18 cellular contexts compared by ENCODE assay signal in the genomic region with DNA sequence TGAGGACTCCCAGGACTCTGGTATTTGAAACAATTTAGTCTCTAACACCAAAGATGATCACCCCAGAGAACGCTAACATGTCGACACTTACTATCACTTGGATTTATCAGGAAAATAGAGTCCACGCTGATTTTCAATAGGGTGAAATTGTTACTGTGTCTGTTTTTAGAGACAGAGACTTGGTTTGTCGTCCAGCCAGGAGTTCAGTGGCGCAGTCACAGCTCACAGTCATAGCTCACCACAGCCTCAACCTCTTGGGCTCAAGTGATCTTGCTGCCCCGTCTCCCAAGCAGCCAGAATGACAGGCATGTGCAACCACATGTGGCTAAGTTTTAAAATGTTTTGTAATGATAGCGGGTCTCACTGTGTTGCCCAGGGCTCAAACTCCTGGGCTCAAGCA. TPM values are rescaled to one million over a fixed set of nuclear protein-coding genes. Genes with fewer than 3 reads are reported as not detected.
DNase-seq lines count a peak whose midpoint lies in the region; ATAC-seq, FAIRE-seq and TF ChIP-seq lines count a peak whose summit lies in the region.
"Had no signal": no experiment of that assay in that cellular context is flagged by ENCODE, and none has a peak within 500 bp of the region (broad histone marks: within the 10 kb centered on the region; RNA-seq: fewer than 3 reads in every experiment).

No MANE protein-coding gene starts in this region.

- no CpG with 5 or more reads among the region's 7 CpGs for WGBS in trophoblast cell (ENCODE audit: extremely low coverage, insufficient coverage, insufficient read length)
- WGBS in pancreas, 2 donors, result 80 to 88% methylated on average over 7 of the region's 7 CpGs

- no peaks in the 10 kb centered on the region for H3K27me3 Mint-ChIP-seq in CD4-positive, CD25-positive, alpha-beta regulatory T cell
- no peaks in the 10 kb centered on the region for H3K27me3 Mint-ChIP-seq in central memory CD8-positive, alpha-beta T cell
- H3K27me3 Mint-ChIP-seq: activated CD4-positive, alpha-beta T cell treated with anti-CD3 and anti-CD28 coated beads, Interleukin-2, amount 10 ng/mL, durations not matched to agents 7 days and 5 days had no signal

- H3K27ac Mint-ChIP-seq in CD4-positive, CD25-positive, alpha-beta regulatory T cell, result peak overlapping the region in 2 of 3 donors; percentile 26 to 44
- peak overlapping the region; percentile 64 for H3K27ac Mint-ChIP-seq in central memory CD8-positive, alpha-beta T cell (ENCODE audit: low read depth)

- intact Hi-C loops in left lung (cut with DNase I), result no loop called here
- intact Hi-C loops in pancreas (cut with DNase I), result no loop called here

- POLR2A ChIA-PET in HEK293 (lab: Yijun Ruan, JAX), result interaction anchor here (1.1 kb wide), 1 partner anchor 62 kb away, joined by 8 read pairs; no protein-coding TSS in a partner anchor

- peak overlapping the region; percentile 15 to 82 (median 51) for H3K4me3 Mint-ChIP-seq in CD4-positive, CD25-positive, alpha-beta regulatory T cell
- H3K4me3 Mint-ChIP-seq in central memory CD8-positive, alpha-beta T cell, result no peak overlapping the region
- H3K4me3 Mint-ChIP-seq: activated CD4-positive, alpha-beta T cell treated with anti-CD3 and anti-CD28 coated beads, Interleukin-2, amount 10 ng/mL, durations not matched to agents 7 days and 5 days had no signal

- no peaks in the 10 kb centered on the region for H3K27me3 ChIP-seq in CD4-positive, CD25-positive, alpha-beta regulatory T cell (ENCODE audit: control insufficient read depth, insufficient read depth, low read length)
- H3K27me3 ChIP-seq in trophoblast cell (ENCODE audit: insufficient read depth, low read length) (no peaks in the 10 kb centered on the region), left lung (no peaks in the 10 kb centered on the region), pancreas (no peaks in the 10 kb centered on the region)
- H3K27me3 ChIP-seq: ascending aorta, heart left ventricle had no signal

- ATAC-seq in CD4-positive, CD25-positive, alpha-beta regulatory T cell (ENCODE audit: low read depth in 2 of 2), result no peak
- ATAC-seq in central memory CD8-positive, alpha-beta T cell (replicated peaks; ENCODE audit: extremely low read depth, poor library complexity, severe bottlenecking), result no peak
- no peak for ATAC-seq in left lung
- no peak for ATAC-seq in HG03139 (IDR thresholded peaks at IDR 0.05; ENCODE audit: unreplicated experiment)
- ATAC-seq in pancreas, result no peak
- ATAC-seq: heart left ventricle, lower lobe of right lung had no signal

- peak overlapping the region; percentile 53 for H3K4ac ChIP-seq in trophoblast cell (ENCODE audit: low read depth, low read length)

- H3K27ac ChIP-seq in CD4-positive, CD25-positive, alpha-beta regulatory T cell (ENCODE audit: insufficient read depth, low read length, poor library complexity, severe bottlenecking), result no peak overlapping the region
- H3K27ac ChIP-seq in HEK293 (ENCODE audit: extremely low read depth, low read depth, low read length) (no peak overlapping the region), trophoblast cell (ENCODE audit: low read depth, low read length) (no peak overlapping the region), left lung (no peak overlapping the region), pancreas (no peak overlapping the region)
- H3K27ac ChIP-seq: ascending aorta, GM23248, heart left ventricle, KMS-11, lower lobe of right lung, thoracic aorta had no signal

- FAIRE-seq in D721Med (lab: Jason Lieb, UNC), result no peak
- FAIRE-seq in pancreas (lab: Jason Lieb, UNC), result no peak

- H3K9me3 ChIP-seq in CD4-positive, CD25-positive, alpha-beta regulatory T cell (ENCODE audit: control insufficient read depth in 2 of 2, low read length in 2 of 2), result no peaks in the 10 kb centered on the region
- no peaks in the 10 kb centered on the region for H3K9me3 ChIP-seq in HEK293 (ENCODE audit: control insufficient read depth, insufficient read depth, low read depth, low read length)
- H3K9me3 ChIP-seq in trophoblast cell (ENCODE audit: insufficient read depth, low read depth, low read length), result no peaks in the 10 kb centered on the region
- no peaks in the 10 kb centered on the region for H3K9me3 ChIP-seq in left lung
- H3K9me3 ChIP-seq in pancreas, result no peaks in the 10 kb centered on the region
- H3K9me3 ChIP-seq: ascending aorta, heart left ventricle, lower lobe of right lung, thoracic aorta had no signal

- peaks cover 34% of the 10 kb centered on the region for H3K79me2 ChIP-seq in trophoblast cell (ENCODE audit: control insufficient read depth, insufficient read depth, low read length, poor library complexity)

- no peak overlapping the region for H2BK120ac ChIP-seq in trophoblast cell (ENCODE audit: insufficient read depth, low read length, poor library complexity)

- peaks cover 21% of the 10 kb centered on the region for H3K36me3 Mint-ChIP-seq in CD4-positive, CD25-positive, alpha-beta regulatory T cell
- H3K36me3 Mint-ChIP-seq in central memory CD8-positive, alpha-beta T cell (ENCODE audit: insufficient read depth), result peaks cover 55% of the 10 kb centered on the region

- H3K4me3 ChIP-seq in CD4-positive, CD25-positive, alpha-beta regulatory T cell (ENCODE audit: low read depth, low read length), result no peak overlapping the region
- no peak overlapping the region for H3K4me3 ChIP-seq in HEK293 (ENCODE audit: low read depth, low read length)
- no peak overlapping the region for H3K4me3 ChIP-seq in trophoblast cell (ENCODE audit: low read depth, low read length)
- H3K4me3 ChIP-seq in left lung, result no peak overlapping the region
- H3K4me3 ChIP-seq in pancreas, result no peak overlapping the region
- H3K4me3 ChIP-seq: ascending aorta, GM23248, heart left ventricle, lower lobe of right lung, thoracic aorta had no signal

- H4K8ac ChIP-seq in trophoblast cell (ENCODE audit: low read depth, low read length), result no peak overlapping the region

- H3K4me1 Mint-ChIP-seq in CD4-positive, CD25-positive, alpha-beta regulatory T cell, result peaks cover 19 to 66% (median 32%) of the 10 kb centered on the region in 4 donors
- peaks cover 34% of the 10 kb centered on the region for H3K4me1 Mint-ChIP-seq in central memory CD8-positive, alpha-beta T cell

- H3K9ac ChIP-seq in trophoblast cell (ENCODE audit: low read length), result no peak overlapping the region
- H3K9ac ChIP-seq: GM23248, KMS-11 had no signal

- no peak overlapping the region for H4K12ac ChIP-seq in trophoblast cell (ENCODE audit: low read depth, low read length)

- no peak for TF ChIP-seq CTCF in HEK293 (tag by site-specific recombination; IDR thresholded peaks at IDR 0.05)
- no peak for TF ChIP-seq CTCF in left lung (IDR thresholded peaks at IDR 0.05)
- TF ChIP-seq CTCF in D721Med (IDR thresholded peaks at IDR 0.05; ENCODE audit: insufficient read depth, missing control alignments), result no peak
- no peak for TF ChIP-seq CTCF in pancreas (IDR thresholded peaks at IDR 0.05)

- no peak overlapping the region for H3K14ac ChIP-seq in trophoblast cell (ENCODE audit: low read length)

- no peak overlapping the region for H2AK5ac ChIP-seq in trophoblast cell (ENCODE audit: low read length)

- peaks cover 41% of the 10 kb centered on the region for H3K4me1 ChIP-seq in CD4-positive, CD25-positive, alpha-beta regulatory T cell (ENCODE audit: control insufficient read depth, insufficient read depth, low read length, poor library complexity, severe bottlenecking)
- no peaks in the 10 kb centered on the region for H3K4me1 ChIP-seq in HEK293 (ENCODE audit: control insufficient read depth, insufficient read depth, low read length)
- H3K4me1 ChIP-seq in trophoblast cell (ENCODE audit: control insufficient read depth in 1 of 2, insufficient read depth in 2 of 2, low read length in 2 of 2), result peaks cover 0 to 3% of the 10 kb centered on the region in 2 experiments
- peaks cover 2 to 68% of the 10 kb centered on the region in 2 donors for H3K4me1 ChIP-seq in left lung
- peaks cover 0 to 16% (median 0%) of the 10 kb centered on the region in 3 donors for H3K4me1 ChIP-seq in pancreas

- H3K4me2 ChIP-seq in trophoblast cell (ENCODE audit: low read length), result no peak overlapping the region
- H3K4me2 ChIP-seq: KMS-11 had no signal

- H3K36me3 ChIP-seq in CD4-positive, CD25-positive, alpha-beta regulatory T cell (ENCODE audit: control insufficient read depth, insufficient read depth, low read length), result peaks cover 25% of the 10 kb centered on the region
- H3K36me3 ChIP-seq in HEK293 (ENCODE audit: control insufficient read depth in 2 of 2, insufficient read depth in 1 of 2, low read length in 2 of 2) (peaks cover 13 to 56% of the 10 kb centered on the region in 2 experiments; a peak in 2 of 3 replicates), trophoblast cell (ENCODE audit: control insufficient read depth in 1 of 2, insufficient read depth in 2 of 2, low read length in 2 of 2) (peaks cover 25 to 26% of the 10 kb centered on the region in 2 experiments), left lung (peaks cover 5 to 70% of the 10 kb centered on the region in 2 donors), pancreas (peaks cover 0 to 5% (median under 1%) of the 10 kb centered on the region in 3 donors)

- H3K18ac ChIP-seq in trophoblast cell (ENCODE audit: low read length), result no peak overlapping the region

- no peak overlapping the region for H2AFZ ChIP-seq in trophoblast cell (ENCODE audit: insufficient read depth, low read length, poor library complexity)
- H2AFZ ChIP-seq: GM23248 had no signal

- H2BK12ac ChIP-seq in trophoblast cell (ENCODE audit: low read length), result no peak overlapping the region

- no peak for DNase-seq in CD4-positive, CD25-positive, alpha-beta regulatory T cell
- DNase-seq in central memory CD8-positive, alpha-beta T cell (ENCODE audit: low spot score in 2 of 2), result no peak
- DNase-seq in trophoblast cell (no peak), left lung (no peak), D721Med (ENCODE audit: insufficient read length, low spot score) (no peak), pancreas (no peak)
- DNase-seq: activated CD4-positive, alpha-beta T cell treated with anti-CD3 and anti-CD28 coated beads, Interleukin-2, amount 10 ng/mL, durations not matched to agents 7 days and 5 days; activated naive CD4-positive, alpha-beta T cell treated with Interleukin-2 at 50 U/mL for 16 hours; GM23248; heart left ventricle; lower lobe of right lung; NCI-H1092; NCI-H510A had no signal

- no peak overlapping the region for H3K23ac ChIP-seq in trophoblast cell (ENCODE audit: low read length)

- no peak overlapping the region for H4K91ac ChIP-seq in trophoblast cell (ENCODE audit: low read depth, low read length)

- H3K9me3 Mint-ChIP-seq in CD4-positive, CD25-positive, alpha-beta regulatory T cell, result peaks cover 0 to 3% (median 0%) of the 10 kb centered on the region in 7 donors
- H3K9me3 Mint-ChIP-seq in central memory CD8-positive, alpha-beta T cell, result no peaks in the 10 kb centered on the region
- H3K9me3 Mint-ChIP-seq: activated CD4-positive, alpha-beta T cell treated with anti-CD3 and anti-CD28 coated beads, Interleukin-2, amount 10 ng/mL, durations not matched to agents 7 days and 5 days had no signal

- CTCF ChIA-PET in HEK293 (lab: Yijun Ruan, JAX), result no interaction called here

- peaks cover 4% of the 10 kb centered on the region for H3K79me1 ChIP-seq in trophoblast cell (ENCODE audit: low read length)

- H2BK5ac ChIP-seq in trophoblast cell (ENCODE audit: low read depth, low read length, poor library complexity), result no peak overlapping the region

RNA-seq across cellular contexts. Expression of a gene that starts 5.3 kb away (rescaled TPM):
- total RNA-seq in CD4-positive, CD25-positive, alpha-beta regulatory T cell, result 104 TPM
- 100 to 1,000 TPM; 185 to 279 (median 217) TPM for polyA plus RNA-seq in CD4-positive, CD25-positive, alpha-beta regulatory T cell
- polyA plus RNA-seq in trophoblast cell (2013), result 206 and 207 TPM in 2 replicates
- total RNA-seq in left lung (100 to 1,000 TPM; 120 to 141 TPM), pancreas (10 to 100 TPM; 49.2 to 63.2 (median 54.4) TPM)
- 10 to 100 TPM; 57.9 to 74.3 TPM for polyA plus RNA-seq in pancreas

RNA-seq across cellular contexts. Expression of a gene that starts 28.9 kb away (rescaled TPM):
- total RNA-seq in CD4-positive, CD25-positive, alpha-beta regulatory T cell, result not detected
- polyA plus RNA-seq in CD4-positive, CD25-positive, alpha-beta regulatory T cell, result not detected
- polyA plus RNA-seq in trophoblast cell (2013), result 1.5 and 1.7 TPM in 2 replicates
- 1 to 10 TPM; 2.6 to 3.5 TPM for total RNA-seq in left lung
- 1 to 10 TPM in 1 of 6 donors, under 1 TPM in 4, not detected in 1; 0.22 to 1.0 (median 0.49) TPM for total RNA-seq in pancreas
- 1 to 10 TPM; 2.5 to 3.6 TPM for polyA plus RNA-seq in pancreas
- total RNA-seq: ascending aorta had no signal

RNA-seq across cellular contexts. Expression of a gene that starts 30.6 kb away (rescaled TPM):
- total RNA-seq in CD4-positive, CD25-positive, alpha-beta regulatory T cell, result 0.96 TPM
- under 1 TPM; 0.21 to 0.37 (median 0.29) TPM for polyA plus RNA-seq in CD4-positive, CD25-positive, alpha-beta regulatory T cell
- 3.3 and 3.4 TPM in 2 replicates for polyA plus RNA-seq in trophoblast cell (2013)
- total RNA-seq in left lung (10 to 100 TPM in 1 of 2 donors, 1 to 10 TPM in 1; 7.7 to 12.2 TPM), pancreas (1 to 10 TPM in 2 of 6 donors, under 1 TPM in 4; 0.28 to 2.4 (median 0.71) TPM)
- 1 to 10 TPM; 1.6 to 2.3 TPM for polyA plus RNA-seq in pancreas

RNA-seq across cellular contexts. Expression of a gene that starts 46.0 kb away (rescaled TPM):
- 58.2 TPM for total RNA-seq in CD4-positive, CD25-positive, alpha-beta regulatory T cell
- polyA plus RNA-seq in CD4-positive, CD25-positive, alpha-beta regulatory T cell, result 10 to 100 TPM; 15.9 to 20.6 (median 19.0) TPM
- polyA plus RNA-seq in trophoblast cell (2013), result 76.4 and 79.3 TPM in 2 replicates
- total RNA-seq in left lung (10 to 100 TPM; 55.3 to 73.5 TPM), pancreas (10 to 100 TPM; 27.4 to 60.8 (median 32.4) TPM)
- 100 to 1,000 TPM; 140 to 253 TPM for polyA plus RNA-seq in pancreas

RNA-seq across cellular contexts. Expression of a gene that starts 57.4 kb away (rescaled TPM):
- total RNA-seq in CD4-positive, CD25-positive, alpha-beta regulatory T cell, result 20.0 TPM
- polyA plus RNA-seq in CD4-positive, CD25-positive, alpha-beta regulatory T cell, result 1 to 10 TPM; 6.2 to 8.1 (median 7.5) TPM
- 23.7 and 23.9 TPM in 2 replicates for polyA plus RNA-seq in trophoblast cell (2013)
- total RNA-seq in left lung (10 to 100 TPM; 27.1 to 37.8 TPM), pancreas (10 to 100 TPM in 5 of 6 donors, 1 to 10 TPM in 1; 8.0 to 18.0 (median 14.8) TPM)
- polyA plus RNA-seq in pancreas, result 10 to 100 TPM; 22.5 to 33.8 TPM
